1 cellular context compared by ENCODE assay signal in the genomic region with DNA sequence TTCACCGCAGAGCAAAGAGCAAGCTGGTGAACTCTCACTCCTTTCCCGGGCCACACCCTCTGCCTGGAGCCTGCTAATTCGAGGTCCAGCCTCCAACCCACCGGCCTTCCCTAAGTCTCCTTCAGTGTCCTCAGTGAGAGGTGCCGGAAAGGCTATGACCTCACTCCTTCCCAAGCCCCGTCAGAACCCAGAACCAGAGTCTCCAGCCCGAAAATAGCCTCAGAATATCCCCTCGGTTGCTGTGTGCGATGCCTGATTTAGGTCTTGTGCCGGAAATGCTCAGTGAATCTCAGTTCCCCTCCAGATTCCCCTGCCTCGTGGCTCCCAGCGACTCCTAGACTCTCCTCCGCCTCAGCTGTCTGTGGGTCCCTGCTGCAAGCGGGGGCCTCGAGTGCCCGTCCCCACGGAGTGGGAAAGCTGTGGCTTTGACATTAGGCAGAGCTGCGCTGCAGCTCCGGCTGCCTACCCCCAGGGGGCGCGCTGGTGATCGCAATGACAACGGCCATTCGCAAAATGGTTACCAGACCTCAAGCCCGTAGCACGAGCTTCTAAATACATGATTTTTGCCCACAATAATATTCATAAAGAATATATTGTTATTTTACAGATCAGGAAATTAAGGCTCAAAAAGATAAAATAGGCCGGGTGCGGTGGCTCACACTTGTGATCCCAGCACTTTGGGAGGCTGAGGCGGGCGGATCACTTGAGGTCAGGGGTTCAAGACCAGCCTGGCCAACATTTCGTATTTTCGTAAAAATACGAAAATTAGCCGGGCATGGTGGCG.
TF ChIP-seq lines count a peak whose summit lies in the region.

No MANE protein-coding gene starts in this region.

TF ChIP-seq in HepG2, 621 proteins besides CTCF, POLR2A, EP300 and RAD21 (continued from another document and continues in another):
- TF ChIP-seq, protein P1, sequence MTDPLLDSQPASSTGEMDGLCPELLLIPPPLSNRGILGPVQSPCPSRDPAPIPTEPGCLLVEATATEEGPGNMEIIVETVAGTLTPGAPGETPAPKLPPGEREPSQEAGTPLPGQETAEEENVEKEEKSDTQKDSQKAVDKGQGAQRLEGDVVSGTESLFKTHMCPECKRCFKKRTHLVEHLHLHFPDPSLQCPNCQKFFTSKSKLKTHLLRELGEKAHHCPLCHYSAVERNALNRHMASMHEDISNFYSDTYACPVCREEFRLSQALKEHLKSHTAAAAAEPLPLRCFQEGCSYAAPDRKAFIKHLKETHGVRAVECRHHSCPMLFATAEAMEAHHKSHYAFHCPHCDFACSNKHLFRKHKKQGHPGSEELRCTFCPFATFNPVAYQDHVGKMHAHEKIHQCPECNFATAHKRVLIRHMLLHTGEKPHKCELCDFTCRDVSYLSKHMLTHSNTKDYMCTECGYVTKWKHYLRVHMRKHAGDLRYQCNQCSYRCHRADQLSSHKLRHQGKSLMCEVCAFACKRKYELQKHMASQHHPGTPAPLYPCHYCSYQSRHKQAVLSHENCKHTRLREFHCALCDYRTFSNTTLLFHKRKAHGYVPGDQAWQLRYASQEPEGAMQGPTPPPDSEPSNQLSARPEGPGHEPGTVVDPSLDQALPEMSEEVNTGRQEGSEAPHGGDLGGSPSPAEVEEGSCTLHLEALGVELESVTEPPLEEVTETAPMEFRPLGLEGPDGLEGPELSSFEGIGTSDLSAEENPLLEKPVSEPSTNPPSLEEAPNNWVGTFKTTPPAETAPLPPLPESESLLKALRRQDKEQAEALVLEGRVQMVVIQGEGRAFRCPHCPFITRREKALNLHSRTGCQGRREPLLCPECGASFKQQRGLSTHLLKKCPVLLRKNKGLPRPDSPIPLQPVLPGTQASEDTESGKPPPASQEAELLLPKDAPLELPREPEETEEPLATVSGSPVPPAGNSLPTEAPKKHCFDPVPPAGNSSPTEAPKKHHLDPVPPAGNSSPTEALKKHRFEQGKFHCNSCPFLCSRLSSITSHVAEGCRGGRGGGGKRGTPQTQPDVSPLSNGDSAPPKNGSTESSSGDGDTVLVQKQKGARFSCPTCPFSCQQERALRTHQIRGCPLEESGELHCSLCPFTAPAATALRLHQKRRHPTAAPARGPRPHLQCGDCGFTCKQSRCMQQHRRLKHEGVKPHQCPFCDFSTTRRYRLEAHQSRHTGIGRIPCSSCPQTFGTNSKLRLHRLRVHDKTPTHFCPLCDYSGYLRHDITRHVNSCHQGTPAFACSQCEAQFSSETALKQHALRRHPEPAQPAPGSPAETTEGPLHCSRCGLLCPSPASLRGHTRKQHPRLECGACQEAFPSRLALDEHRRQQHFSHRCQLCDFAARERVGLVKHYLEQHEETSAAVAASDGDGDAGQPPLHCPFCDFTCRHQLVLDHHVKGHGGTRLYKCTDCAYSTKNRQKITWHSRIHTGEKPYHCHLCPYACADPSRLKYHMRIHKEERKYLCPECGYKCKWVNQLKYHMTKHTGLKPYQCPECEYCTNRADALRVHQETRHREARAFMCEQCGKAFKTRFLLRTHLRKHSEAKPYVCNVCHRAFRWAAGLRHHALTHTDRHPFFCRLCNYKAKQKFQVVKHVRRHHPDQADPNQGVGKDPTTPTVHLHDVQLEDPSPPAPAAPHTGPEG (CRISPR knock-in tag; IDR thresholded peaks at IDR 0.05): no peak
- TF ChIP-seq, protein P2, sequence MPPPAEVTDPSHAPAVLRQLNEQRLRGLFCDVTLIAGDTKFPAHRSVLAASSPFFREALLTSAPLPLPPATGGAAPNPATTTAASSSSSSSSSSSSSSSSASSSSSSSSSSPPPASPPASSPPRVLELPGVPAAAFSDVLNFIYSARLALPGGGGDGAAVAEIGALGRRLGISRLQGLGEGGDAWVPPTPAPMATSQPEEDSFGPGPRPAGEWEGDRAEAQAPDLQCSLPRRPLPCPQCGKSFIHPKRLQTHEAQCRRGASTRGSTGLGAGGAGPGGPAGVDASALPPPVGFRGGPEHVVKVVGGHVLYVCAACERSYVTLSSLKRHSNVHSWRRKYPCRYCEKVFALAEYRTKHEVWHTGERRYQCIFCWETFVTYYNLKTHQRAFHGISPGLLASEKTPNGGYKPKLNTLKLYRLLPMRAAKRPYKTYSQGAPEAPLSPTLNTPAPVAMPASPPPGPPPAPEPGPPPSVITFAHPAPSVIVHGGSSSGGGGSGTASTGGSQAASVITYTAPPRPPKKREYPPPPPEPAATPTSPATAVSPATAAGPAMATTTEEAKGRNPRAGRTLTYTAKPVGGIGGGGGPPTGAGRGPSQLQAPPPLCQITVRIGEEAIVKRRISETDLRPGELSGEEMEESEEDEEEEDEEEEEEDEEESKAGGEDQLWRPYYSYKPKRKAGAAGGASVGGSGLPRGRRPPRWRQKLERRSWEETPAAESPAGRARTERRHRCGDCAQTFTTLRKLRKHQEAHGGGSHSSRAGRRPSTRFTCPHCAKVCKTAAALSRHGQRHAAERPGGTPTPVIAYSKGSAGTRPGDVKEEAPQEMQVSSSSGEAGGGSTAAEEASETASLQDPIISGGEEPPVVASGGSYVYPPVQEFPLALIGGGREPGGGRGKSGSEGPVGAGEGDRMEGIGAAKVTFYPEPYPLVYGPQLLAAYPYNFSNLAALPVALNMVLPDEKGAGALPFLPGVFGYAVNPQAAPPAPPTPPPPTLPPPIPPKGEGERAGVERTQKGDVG (CRISPR knock-in tag; IDR thresholded peaks at IDR 0.05; ENCODE audit: borderline replicate concordance): 0 out of 2 replicates have a peak, but pooled peaks have one; percentile 19
- TF ChIP-seq NFE2L1 (CRISPR knock-in tag; IDR thresholded peaks at IDR 0.05; ENCODE audit: borderline replicate concordance) (no peak; the same call in 1 of the 2 replicates), SNAPC2 (CRISPR knock-in tag; IDR thresholded peaks at IDR 0.05) (0 out of 2 replicates have a peak, but pooled peaks have one; percentile 36), SIX1 (CRISPR knock-in tag; IDR thresholded peaks at IDR 0.05; ENCODE audit: borderline replicate concordance) (no peak), EHMT2 (IDR thresholded peaks at IDR 0.05; ENCODE audit: borderline replicate concordance, low read depth, low read length) (peak; percentile 14; the same call in 1 of the 2 replicates), NFATC3 (CRISPR knock-in tag; IDR thresholded peaks at IDR 0.05) (0 out of 2 replicates have a peak, but pooled peaks have one; percentile 28), PCBP2 (optimal IDR thresholded peaks at IDR 0.05; ENCODE audit: low read depth, low read length, poor library complexity, severe bottlenecking) (no peak), ZNF274 (CRISPR knock-in tag; IDR thresholded peaks at IDR 0.05) (0 out of 2 replicates have a peak, but pooled peaks have one; percentile 34), ZFP37 (CRISPR knock-in tag; IDR thresholded peaks at IDR 0.05; ENCODE audit: borderline replicate concordance) (no peak), ZNF232 (CRISPR knock-in tag; IDR thresholded peaks at IDR 0.05; ENCODE audit: borderline replicate concordance) (no peak), ZNF841 (CRISPR knock-in tag; IDR thresholded peaks at IDR 0.05; ENCODE audit: borderline replicate concordance) (no peak), FOXA3 (CRISPR knock-in tag; IDR thresholded peaks at IDR 0.05) (no peak), ZNF564 (CRISPR knock-in tag; IDR thresholded peaks at IDR 0.05) (no peak), ZNF225 (CRISPR knock-in tag; IDR thresholded peaks at IDR 0.05) (no peak), THYN1 (CRISPR knock-in tag; IDR thresholded peaks at IDR 0.05; ENCODE audit: borderline replicate concordance, low read depth) (0 out of 2 replicates have a peak, but pooled peaks have one; percentile 64), TRIM24 (CRISPR knock-in tag; IDR thresholded peaks at IDR 0.05) (no peak)
- TF ChIP-seq, protein P3, sequence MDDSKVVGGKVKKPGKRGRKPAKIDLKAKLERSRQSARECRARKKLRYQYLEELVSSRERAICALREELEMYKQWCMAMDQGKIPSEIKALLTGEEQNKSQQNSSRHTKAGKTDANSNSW (CRISPR knock-in tag; IDR thresholded peaks at IDR 0.05; ENCODE audit: borderline replicate concordance): no peak
- TF ChIP-seq, protein P4, sequence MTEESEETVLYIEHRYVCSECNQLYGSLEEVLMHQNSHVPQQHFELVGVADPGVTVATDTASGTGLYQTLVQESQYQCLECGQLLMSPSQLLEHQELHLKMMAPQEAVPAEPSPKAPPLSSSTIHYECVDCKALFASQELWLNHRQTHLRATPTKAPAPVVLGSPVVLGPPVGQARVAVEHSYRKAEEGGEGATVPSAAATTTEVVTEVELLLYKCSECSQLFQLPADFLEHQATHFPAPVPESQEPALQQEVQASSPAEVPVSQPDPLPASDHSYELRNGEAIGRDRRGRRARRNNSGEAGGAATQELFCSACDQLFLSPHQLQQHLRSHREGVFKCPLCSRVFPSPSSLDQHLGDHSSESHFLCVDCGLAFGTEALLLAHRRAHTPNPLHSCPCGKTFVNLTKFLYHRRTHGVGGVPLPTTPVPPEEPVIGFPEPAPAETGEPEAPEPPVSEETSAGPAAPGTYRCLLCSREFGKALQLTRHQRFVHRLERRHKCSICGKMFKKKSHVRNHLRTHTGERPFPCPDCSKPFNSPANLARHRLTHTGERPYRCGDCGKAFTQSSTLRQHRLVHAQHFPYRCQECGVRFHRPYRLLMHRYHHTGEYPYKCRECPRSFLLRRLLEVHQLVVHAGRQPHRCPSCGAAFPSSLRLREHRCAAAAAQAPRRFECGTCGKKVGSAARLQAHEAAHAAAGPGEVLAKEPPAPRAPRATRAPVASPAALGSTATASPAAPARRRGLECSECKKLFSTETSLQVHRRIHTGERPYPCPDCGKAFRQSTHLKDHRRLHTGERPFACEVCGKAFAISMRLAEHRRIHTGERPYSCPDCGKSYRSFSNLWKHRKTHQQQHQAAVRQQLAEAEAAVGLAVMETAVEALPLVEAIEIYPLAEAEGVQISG (CRISPR knock-in tag; IDR thresholded peaks at IDR 0.05): peak; percentile 16; the same call in 1 of the 2 replicates
- TF ChIP-seq, protein P5, sequence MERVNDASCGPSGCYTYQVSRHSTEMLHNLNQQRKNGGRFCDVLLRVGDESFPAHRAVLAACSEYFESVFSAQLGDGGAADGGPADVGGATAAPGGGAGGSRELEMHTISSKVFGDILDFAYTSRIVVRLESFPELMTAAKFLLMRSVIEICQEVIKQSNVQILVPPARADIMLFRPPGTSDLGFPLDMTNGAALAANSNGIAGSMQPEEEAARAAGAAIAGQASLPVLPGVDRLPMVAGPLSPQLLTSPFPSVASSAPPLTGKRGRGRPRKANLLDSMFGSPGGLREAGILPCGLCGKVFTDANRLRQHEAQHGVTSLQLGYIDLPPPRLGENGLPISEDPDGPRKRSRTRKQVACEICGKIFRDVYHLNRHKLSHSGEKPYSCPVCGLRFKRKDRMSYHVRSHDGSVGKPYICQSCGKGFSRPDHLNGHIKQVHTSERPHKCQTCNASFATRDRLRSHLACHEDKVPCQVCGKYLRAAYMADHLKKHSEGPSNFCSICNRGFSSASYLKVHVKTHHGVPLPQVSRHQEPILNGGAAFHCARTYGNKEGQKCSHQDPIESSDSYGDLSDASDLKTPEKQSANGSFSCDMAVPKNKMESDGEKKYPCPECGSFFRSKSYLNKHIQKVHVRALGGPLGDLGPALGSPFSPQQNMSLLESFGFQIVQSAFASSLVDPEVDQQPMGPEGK (CRISPR knock-in tag; IDR thresholded peaks at IDR 0.05): no peak
- TF ChIP-seq, protein P6, sequence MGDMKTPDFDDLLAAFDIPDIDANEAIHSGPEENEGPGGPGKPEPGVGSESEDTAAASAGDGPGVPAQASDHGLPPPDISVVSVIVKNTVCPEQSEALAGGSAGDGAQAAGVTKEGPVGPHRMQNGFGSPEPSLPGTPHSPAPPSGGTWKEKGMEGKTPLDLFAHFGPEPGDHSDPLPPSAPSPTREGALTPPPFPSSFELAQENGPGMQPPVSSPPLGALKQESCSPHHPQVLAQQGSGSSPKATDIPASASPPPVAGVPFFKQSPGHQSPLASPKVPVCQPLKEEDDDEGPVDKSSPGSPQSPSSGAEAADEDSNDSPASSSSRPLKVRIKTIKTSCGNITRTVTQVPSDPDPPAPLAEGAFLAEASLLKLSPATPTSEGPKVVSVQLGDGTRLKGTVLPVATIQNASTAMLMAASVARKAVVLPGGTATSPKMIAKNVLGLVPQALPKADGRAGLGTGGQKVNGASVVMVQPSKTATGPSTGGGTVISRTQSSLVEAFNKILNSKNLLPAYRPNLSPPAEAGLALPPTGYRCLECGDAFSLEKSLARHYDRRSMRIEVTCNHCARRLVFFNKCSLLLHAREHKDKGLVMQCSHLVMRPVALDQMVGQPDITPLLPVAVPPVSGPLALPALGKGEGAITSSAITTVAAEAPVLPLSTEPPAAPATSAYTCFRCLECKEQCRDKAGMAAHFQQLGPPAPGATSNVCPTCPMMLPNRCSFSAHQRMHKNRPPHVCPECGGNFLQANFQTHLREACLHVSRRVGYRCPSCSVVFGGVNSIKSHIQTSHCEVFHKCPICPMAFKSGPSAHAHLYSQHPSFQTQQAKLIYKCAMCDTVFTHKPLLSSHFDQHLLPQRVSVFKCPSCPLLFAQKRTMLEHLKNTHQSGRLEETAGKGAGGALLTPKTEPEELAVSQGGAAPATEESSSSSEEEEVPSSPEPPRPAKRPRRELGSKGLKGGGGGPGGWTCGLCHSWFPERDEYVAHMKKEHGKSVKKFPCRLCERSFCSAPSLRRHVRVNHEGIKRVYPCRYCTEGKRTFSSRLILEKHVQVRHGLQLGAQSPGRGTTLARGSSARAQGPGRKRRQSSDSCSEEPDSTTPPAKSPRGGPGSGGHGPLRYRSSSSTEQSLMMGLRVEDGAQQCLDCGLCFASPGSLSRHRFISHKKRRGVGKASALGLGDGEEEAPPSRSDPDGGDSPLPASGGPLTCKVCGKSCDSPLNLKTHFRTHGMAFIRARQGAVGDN (CRISPR knock-in tag; IDR thresholded peaks at IDR 0.05): peak; percentile 87
